ENCODE assay signal across 8 cellular contexts in genomic region chr2:70919672-70920366, GRCh38. TPM values are rescaled to one million over a fixed set of nuclear protein-coding genes. Genes with fewer than 3 reads are reported as not detected.
A peak's percentile ranks its signal among the peaks of the same experiment; 100 is the strongest.
DNase-seq lines count a peak whose midpoint lies in the region; ATAC-seq and TF ChIP-seq lines count a peak whose summit lies in the region.

No MANE protein-coding gene starts in this region.

- no peak overlapping the region for H3K27ac ChIP-seq in RWPE1
- no peak overlapping the region for H3K27ac ChIP-seq in testis

- no peaks in the 10 kb centered on the region for H3K27me3 ChIP-seq in testis

- no peak for ATAC-seq in GM18517 (IDR thresholded peaks at IDR 0.05; ENCODE audit: unreplicated experiment)

- TF ChIP-seq POLR2A in testis (IDR thresholded peaks at IDR 0.05), result no peak

- intact Hi-C loops in testis (cut with DNase I; ENCODE audit: low total_unique reads), result no loop called here

- WGBS in testis, 2 donors, result 25 to 28% methylated on average over 16 of the region's 16 CpGs

- H3K9me3 ChIP-seq in testis, result no peaks in the 10 kb centered on the region

- no peaks in the 10 kb centered on the region for H3K36me3 ChIP-seq in testis (ENCODE audit: low read depth, missing control alignments)

- CTCF ChIA-PET in RWPE1 (lab: Yijun Ruan, JAX), result interaction anchor here (0.6 to 4.7 kb wide), 7 partner anchors 16 to 626 kb away, joined by 3 to 23 read pairs (median 4); partner anchors contain the start of genes ATP6V1B1 and SNRPG

- POLR2A ChIA-PET in RWPE1 (lab: Yijun Ruan, JAX; ENCODE audit: low non-redundant PET), result no interaction called here

- no peaks in the 10 kb centered on the region for H3K4me1 ChIP-seq in testis

- TF ChIP-seq CTCF in GM12865 (IDR thresholded peaks at IDR 0.05; ENCODE audit: insufficient read depth, low read depth, low read length, missing control alignments), result peak; percentile 89
- TF ChIP-seq CTCF in RWPE1 (conservative IDR thresholded peaks at IDR 0.05; ENCODE audit: low read depth), result peak; percentile 79
- TF ChIP-seq CTCF in testis (IDR thresholded peaks at IDR 0.05), result peak; percentile 51 to 82 (median 81)

- DNase-seq in GM12865 (ENCODE audit: low read depth) (peak; percentile 72), HUDEP-2 (lab: John Stamatoyannopoulos, UW; ENCODE audit: unreplicated experiment in 76 of 76) (peak in 68 of 76 experiments; percentile 8 to 76 (median 49)), RWPE1 (ENCODE audit: low spot score) (peak; percentile 63), fibroblast of the conjunctiva (ENCODE audit: low read depth) (peak; percentile 47), nucleus accumbens (lab: John Stamatoyannopoulos, UW) (peak in 48 of 56 donors; percentile 5 to 84 (median 43)), testis (peak; percentile 87)
- peak; percentile 41 to 48 for DNase-seq in activated T-helper 1 cell treated with anti-CD3 and anti-CD28 coated beads, Interleukin-2, amount 50 U/mL, for 16 hours (ENCODE audit: low read depth in 1 of 2, low spot score in 1 of 2)

- no peak overlapping the region for H3K4me3 ChIP-seq in GM12865 (ENCODE audit: low read depth, low read length)
- H3K4me3 ChIP-seq in testis, result no peak overlapping the region

RNA-seq across cellular contexts. Expression of gene ATP6V1B1, which starts 15.9 kb away (rescaled TPM):
- total RNA-seq in testis, result 1 to 10 TPM; 1.7 to 2.9 TPM
- not detected for polyA plus RNA-seq in testis (ENCODE audit: insufficient read depth, low read depth, low replicate concordance)

RNA-seq across cellular contexts. Expression of gene VAX2, which starts 19.4 kb away (rescaled TPM):
- total RNA-seq in testis, result 1 to 10 TPM in 1 of 2 donors, under 1 TPM in 1; 0.94 to 1.2 TPM
- 0.58 TPM for polyA plus RNA-seq in testis (ENCODE audit: insufficient read depth, low read depth, low replicate concordance)

RNA-seq across cellular contexts. Expression of gene ANKRD53, which starts 58.6 kb away (rescaled TPM):
- total RNA-seq in testis, result 10 to 100 TPM; 10.6 to 36.3 TPM
- polyA plus RNA-seq in testis (ENCODE audit: insufficient read depth, low read depth, low replicate concordance), result 52.2 TPM
